Comparison of ENCODE assay signal across 12 cellular contexts in the genomic region with DNA sequence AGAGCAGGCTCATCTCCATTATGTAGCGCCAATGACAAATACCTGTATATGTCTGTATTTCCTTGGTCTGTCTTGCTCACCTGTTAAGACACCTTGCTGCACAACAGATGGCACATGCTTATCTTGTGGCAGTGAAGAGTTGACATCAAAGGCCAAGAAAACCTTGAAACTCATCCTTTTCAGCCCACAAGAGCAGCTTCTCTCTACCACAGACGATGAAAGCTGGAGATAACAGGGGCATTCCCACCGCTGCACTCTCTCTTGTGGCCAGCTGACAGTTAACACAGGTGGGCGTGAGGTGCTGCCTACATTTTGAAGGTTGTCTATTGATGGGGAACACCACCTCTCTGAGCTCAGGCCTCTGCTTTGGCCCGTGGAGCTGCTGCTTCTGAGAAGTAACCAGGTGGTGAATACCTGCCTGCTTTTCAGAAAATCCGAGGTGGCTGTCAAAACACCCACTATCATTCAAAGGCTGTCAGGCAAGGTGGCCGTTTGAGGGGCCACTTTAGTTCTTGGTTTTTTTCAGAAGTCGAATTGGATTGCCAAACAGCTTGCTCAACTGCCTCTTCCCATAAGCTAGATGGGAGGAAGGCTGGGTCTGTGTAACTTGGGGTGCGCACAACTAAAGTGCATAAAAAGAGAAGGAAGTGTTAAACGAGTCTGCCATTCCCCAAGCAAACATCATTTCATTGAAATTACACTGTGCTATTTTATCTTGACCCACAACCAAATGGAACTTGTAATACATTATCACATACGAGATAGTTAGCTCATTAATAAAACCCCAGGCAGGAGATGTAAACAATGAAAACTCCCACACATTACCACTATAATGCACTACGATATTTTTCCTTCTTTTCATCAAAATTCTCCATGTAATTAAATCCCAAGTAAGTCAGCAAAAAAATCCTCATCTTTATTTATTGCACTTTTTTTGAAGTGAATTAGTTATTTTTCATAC.
A peak's percentile ranks its signal among the peaks of the same experiment; 100 is the strongest.
DNase-seq lines count a peak whose midpoint lies in the region; ATAC-seq and TF ChIP-seq lines count a peak whose summit lies in the region.
"Had no signal": no experiment of that assay in that cellular context is flagged by ENCODE, and none has a peak within 500 bp of the region (broad histone marks: within the 10 kb centered on the region; RNA-seq: fewer than 3 reads in every experiment).

No MANE protein-coding gene starts in this region.

- peak; percentile 9 for DNase-seq in activated CD8-positive, alpha-beta memory T cell treated with anti-CD3 and anti-CD28 coated beads, Interleukin-2, amount 50 U/mL, for 24 hours (ENCODE audit: extremely low read depth)
- peak; percentile 21 for DNase-seq in stimulated activated CD4-positive, alpha-beta T cell treated with anti-CD3 and anti-CD28 coated beads, Interleukin-1b, Interleukin-23, amount 100 ng/mL, for 48 hours
- DNase-seq in inferior parietal cortex (ENCODE audit: extremely low spot score) (no peak), amniotic stem cell (lab: John Stamatoyannopoulos, UW) (no peak), NCI-H1694 treated with DMSO at 0.1 percent for 48 hours (lab: John Stamatoyannopoulos, UW) (no peak), BE2C (no peak)
- DNase-seq: small intestine, T1000 had no signal

- no peaks in the 10 kb centered on the region for H3K27me3 ChIP-seq in BE2C
- H3K27me3 ChIP-seq: ascending aorta had no signal

- H3K36me3 ChIP-seq in BE2C, result no peaks in the 10 kb centered on the region
- H3K36me3 ChIP-seq: ascending aorta, tibial nerve had no signal

- no peak overlapping the region for H3K4me3 ChIP-seq in BE2C (ENCODE audit: low read depth, low read length)
- H3K4me3 ChIP-seq: ascending aorta, tibial nerve had no signal

- peak; percentile 48 for ATAC-seq in GM18502 (IDR thresholded peaks at IDR 0.05; ENCODE audit: poor library complexity, unreplicated experiment)
- peak; percentile 85 for ATAC-seq in HG03565 (IDR thresholded peaks at IDR 0.05; ENCODE audit: unreplicated experiment)

- TF ChIP-seq CTCF in BE2C (IDR thresholded peaks at IDR 0.05; ENCODE audit: low read depth, low read length), result no peak

- H3K9me3 ChIP-seq in BE2C, result no peaks in the 10 kb centered on the region
- H3K9me3 ChIP-seq: ascending aorta had no signal

- H3K4me1 ChIP-seq in BE2C, result no peaks in the 10 kb centered on the region
- H3K4me1 ChIP-seq: ascending aorta, tibial nerve had no signal

Comparison
In these comparisons a context has a peak if more than half of its experiments do, and no peak if none do; other contexts are left out.
1. DNase-seq: peak in activated CD8-positive, alpha-beta memory T cell treated with anti-CD3 and anti-CD28 coated beads, Interleukin-2, amount 50 U/mL, for 24 hours (single experiment) and stimulated activated CD4-positive, alpha-beta T cell treated with anti-CD3 and anti-CD28 coated beads, Interleukin-1b, Interleukin-23, amount 100 ng/mL, for 48 hours (single experiment); none in inferior parietal cortex (single experiment), amniotic stem cell (single experiment), NCI-H1694 treated with DMSO at 0.1 percent for 48 hours (single experiment) and BE2C (single experiment).